ENCODE assay signal across 36 cellular contexts in the genomic region with DNA sequence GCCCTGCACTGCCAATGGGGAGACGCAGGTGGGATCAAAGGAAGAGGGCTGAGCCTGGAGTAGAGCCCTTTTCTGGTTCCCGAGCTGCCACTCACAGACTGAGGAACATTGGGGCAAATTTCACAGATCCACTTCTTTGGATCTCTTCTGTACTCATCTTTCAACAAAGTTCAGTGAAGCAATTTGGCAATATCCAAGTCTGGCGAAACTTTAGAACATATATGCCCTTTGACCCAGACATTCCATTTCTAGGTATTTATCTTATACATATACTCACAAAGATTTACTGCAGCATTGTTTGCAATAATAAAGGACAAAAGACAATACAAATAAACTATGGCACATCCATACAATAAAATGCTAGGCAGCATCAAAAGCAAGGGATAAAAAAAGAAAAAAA. TPM values are rescaled to one million over a fixed set of nuclear protein-coding genes. Genes with fewer than 3 reads are reported as not detected.
"Had no signal": no experiment of that assay in that cellular context is flagged by ENCODE, and none has a peak within 500 bp of the region (broad histone marks: within the 10 kb centered on the region; RNA-seq: fewer than 3 reads in every experiment).

No MANE protein-coding gene starts in this region.

- DNase-seq: Karpas-422, Kasumi-1, MG63, MM.1S, MV-4-11, NCI-H1048, NCI-H1092, NCI-H1092 treated with DMSO at 0.1 percent for 48 hours, NCI-H1105, NCI-H1105 treated with DMSO at 0.1 percent for 48 hours, NCI-H1417, NCI-H1417 treated with DMSO at 0.1 percent for 48 hours, NCI-H1436, NCI-H1436 treated with DMSO at 0.1 percent for 48 hours, NCI-H146, NCI-H1694, NCI-H1694 treated with DMSO at 0.1 percent for 48 hours, NCI-H187, NCI-H187 treated with DMSO at 0.1 percent for 48 hours, NCI-H1930, NCI-H2029, NCI-H2029 treated with DMSO at 0.1 percent for 48 hours, NCI-H2081, NCI-H2081 treated with DMSO at 0.1 percent for 48 hours, NCI-H2107, NCI-H2171, NCI-H2171 treated with DMSO at 0.1 percent for 48 hours, NCI-H2227 treated with DMSO at 0.1 percent for 48 hours, NCI-H226, NCI-H345, NCI-H446, NCI-H446 treated with DMSO at 0.1 percent for 48 hours, NCI-H510A, NCI-H510A treated with DMSO at 0.1 percent for 48 hours had no signal

- H3K9ac ChIP-seq: KMS-11 had no signal

- H3K9me3 ChIP-seq: MG63 had no signal

- H3K27me3 ChIP-seq: MG63 had no signal

- H3K4me2 ChIP-seq: KMS-11 had no signal

- H3K4me3 ChIP-seq: MG63 had no signal

- H3K36me3 ChIP-seq: MG63 had no signal

- H3K27ac ChIP-seq: KMS-11 had no signal

RNA-seq across cellular contexts. Expression of a gene that starts 18.0 kb away (rescaled TPM):
- total RNA-seq: MCF 10A had no signal
